In the genomic region with DNA sequence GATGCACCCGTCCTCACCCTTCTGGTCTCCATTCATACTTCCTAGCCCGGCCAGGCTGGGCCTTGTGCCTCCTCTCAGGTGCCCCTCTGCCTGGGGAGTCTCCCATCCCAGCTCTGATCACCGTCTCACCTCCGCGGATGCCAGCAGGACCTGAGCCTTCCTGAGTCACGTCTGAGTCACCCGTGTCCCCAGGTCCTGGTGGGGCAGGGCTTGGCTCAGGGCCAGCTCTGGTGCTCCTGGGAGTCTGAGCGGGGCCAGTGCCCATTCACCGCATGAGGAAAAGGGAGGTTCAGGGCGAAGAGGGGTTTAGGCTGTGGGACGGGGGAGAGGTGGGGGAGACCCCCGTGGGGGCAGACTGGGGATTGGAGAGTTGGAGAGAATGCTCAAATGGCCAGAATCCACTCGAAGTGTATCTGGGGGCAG, we compare ENCODE assay signal across 1 cellular context.
TF ChIP-seq lines count a peak whose summit lies in the region.

No MANE protein-coding gene starts in this region.

TF ChIP-seq in K562, 482 proteins besides CTCF, POLR2A, EP300 and RAD21 (continues in another document):
- TF ChIP-seq SRSF9 (IDR thresholded peaks at IDR 0.05; ENCODE audit: borderline replicate concordance, low read depth, low read length): no peak
- peak; percentile 28 for TF ChIP-seq NEUROD1 (IDR thresholded peaks at IDR 0.05; ENCODE audit: borderline replicate concordance, low read depth, low read length, partially characterized antibody)
- 0 out of 2 replicates have a peak, but pooled peaks have one; percentile 8 for TF ChIP-seq MTA2 (IDR thresholded peaks at IDR 0.05; ENCODE audit: low read depth)
- no peak for TF ChIP-seq JUNB (CRISPR knock-in tag; conservative IDR thresholded peaks at IDR 0.05)
- no peak for TF ChIP-seq THRAP3 (IDR thresholded peaks at IDR 0.05; ENCODE audit: borderline replicate concordance)
- TF ChIP-seq ZNF263 (CRISPR knock-in tag; IDR thresholded peaks at IDR 0.05; ENCODE audit: borderline replicate concordance): peak; percentile 15; the same call in 1 of the 2 replicates
- peak; percentile 64 for TF ChIP-seq NFIX (CRISPR knock-in tag; IDR thresholded peaks at IDR 0.05; ENCODE audit: low read depth)
- TF ChIP-seq ELF4 (CRISPR knock-in tag; IDR thresholded peaks at IDR 0.05): no peak
- TF ChIP-seq CBFA2T3 (IDR thresholded peaks at IDR 0.05): no peak
- TF ChIP-seq GTF2F1 (IDR thresholded peaks at IDR 0.05; ENCODE audit: low read depth, low read length): no peak
- TF ChIP-seq PHTF2 (CRISPR knock-in tag; IDR thresholded peaks at IDR 0.05): no peak
- TF ChIP-seq ZBTB2 (IDR thresholded peaks at IDR 0.05): peak; percentile 77
- TF ChIP-seq MYNN (IDR thresholded peaks at IDR 0.05): no peak
- no peak for TF ChIP-seq MYNN (CRISPR knock-in tag; IDR thresholded peaks at IDR 0.05)
- TF ChIP-seq, protein P1, sequence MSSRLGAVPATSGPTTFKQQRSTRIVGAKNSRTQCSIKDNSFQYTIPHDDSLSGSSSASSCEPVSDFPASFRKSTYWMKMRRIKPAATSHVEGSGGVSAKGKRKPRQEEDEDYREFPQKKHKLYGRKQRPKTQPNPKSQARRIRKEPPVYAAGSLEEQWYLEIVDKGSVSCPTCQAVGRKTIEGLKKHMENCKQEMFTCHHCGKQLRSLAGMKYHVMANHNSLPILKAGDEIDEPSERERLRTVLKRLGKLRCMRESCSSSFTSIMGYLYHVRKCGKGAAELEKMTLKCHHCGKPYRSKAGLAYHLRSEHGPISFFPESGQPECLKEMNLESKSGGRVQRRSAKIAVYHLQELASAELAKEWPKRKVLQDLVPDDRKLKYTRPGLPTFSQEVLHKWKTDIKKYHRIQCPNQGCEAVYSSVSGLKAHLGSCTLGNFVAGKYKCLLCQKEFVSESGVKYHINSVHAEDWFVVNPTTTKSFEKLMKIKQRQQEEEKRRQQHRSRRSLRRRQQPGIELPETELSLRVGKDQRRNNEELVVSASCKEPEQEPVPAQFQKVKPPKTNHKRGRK (tag; IDR thresholded peaks at IDR 0.05): no peak
- no peak for TF ChIP-seq E4F1 (CRISPR knock-in tag; IDR thresholded peaks at IDR 0.05; ENCODE audit: borderline replicate concordance)
- TF ChIP-seq RBM22 (IDR thresholded peaks at IDR 0.05; ENCODE audit: low read depth, low read length, poor library complexity, severe bottlenecking): no peak
- TF ChIP-seq HCFC1 (IDR thresholded peaks at IDR 0.05; ENCODE audit: low read depth, low read length): no peak
- peak; percentile 84 for TF ChIP-seq JUN (IDR thresholded peaks at IDR 0.05; ENCODE audit: borderline replicate concordance, low read depth, low read length)
- TF ChIP-seq JUN (CRISPR knock-in tag; IDR thresholded peaks at IDR 0.05; ENCODE audit: borderline replicate concordance): no peak
- peak; percentile 26 for TF ChIP-seq PCBP1 (IDR thresholded peaks at IDR 0.05; ENCODE audit: low read depth, low read length, poor library complexity, severe bottlenecking)
- peak; percentile 85 for TF ChIP-seq SMARCE1 (IDR thresholded peaks at IDR 0.05)
- TF ChIP-seq TAF15 (IDR thresholded peaks at IDR 0.05; ENCODE audit: low read depth, low read length): no peak
- TF ChIP-seq, protein P2, sequence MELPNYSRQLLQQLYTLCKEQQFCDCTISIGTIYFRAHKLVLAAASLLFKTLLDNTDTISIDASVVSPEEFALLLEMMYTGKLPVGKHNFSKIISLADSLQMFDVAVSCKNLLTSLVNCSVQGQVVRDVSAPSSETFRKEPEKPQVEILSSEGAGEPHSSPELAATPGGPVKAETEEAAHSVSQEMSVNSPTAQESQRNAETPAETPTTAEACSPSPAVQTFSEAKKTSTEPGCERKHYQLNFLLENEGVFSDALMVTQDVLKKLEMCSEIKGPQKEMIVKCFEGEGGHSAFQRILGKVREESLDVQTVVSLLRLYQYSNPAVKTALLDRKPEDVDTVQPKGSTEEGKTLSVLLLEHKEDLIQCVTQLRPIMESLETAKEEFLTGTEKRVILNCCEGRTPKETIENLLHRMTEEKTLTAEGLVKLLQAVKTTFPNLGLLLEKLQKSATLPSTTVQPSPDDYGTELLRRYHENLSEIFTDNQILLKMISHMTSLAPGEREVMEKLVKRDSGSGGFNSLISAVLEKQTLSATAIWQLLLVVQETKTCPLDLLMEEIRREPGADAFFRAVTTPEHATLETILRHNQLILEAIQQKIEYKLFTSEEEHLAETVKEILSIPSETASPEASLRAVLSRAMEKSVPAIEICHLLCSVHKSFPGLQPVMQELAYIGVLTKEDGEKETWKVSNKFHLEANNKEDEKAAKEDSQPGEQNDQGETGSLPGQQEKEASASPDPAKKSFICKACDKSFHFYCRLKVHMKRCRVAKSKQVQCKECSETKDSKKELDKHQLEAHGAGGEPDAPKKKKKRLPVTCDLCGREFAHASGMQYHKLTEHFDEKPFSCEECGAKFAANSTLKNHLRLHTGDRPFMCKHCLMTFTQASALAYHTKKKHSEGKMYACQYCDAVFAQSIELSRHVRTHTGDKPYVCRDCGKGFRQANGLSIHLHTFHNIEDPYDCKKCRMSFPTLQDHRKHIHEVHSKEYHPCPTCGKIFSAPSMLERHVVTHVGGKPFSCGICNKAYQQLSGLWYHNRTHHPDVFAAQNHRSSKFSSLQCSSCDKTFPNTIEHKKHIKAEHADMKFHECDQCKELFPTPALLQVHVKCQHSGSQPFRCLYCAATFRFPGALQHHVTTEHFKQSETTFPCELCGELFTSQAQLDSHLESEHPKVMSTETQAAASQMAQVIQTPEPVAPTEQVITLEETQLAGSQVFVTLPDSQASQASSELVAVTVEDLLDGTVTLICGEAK (IDR thresholded peaks at IDR 0.05): peak; percentile 42
- TF ChIP-seq, protein P2 (CRISPR knock-in tag; IDR thresholded peaks at IDR 0.05): no peak
- TF ChIP-seq, protein P3, sequence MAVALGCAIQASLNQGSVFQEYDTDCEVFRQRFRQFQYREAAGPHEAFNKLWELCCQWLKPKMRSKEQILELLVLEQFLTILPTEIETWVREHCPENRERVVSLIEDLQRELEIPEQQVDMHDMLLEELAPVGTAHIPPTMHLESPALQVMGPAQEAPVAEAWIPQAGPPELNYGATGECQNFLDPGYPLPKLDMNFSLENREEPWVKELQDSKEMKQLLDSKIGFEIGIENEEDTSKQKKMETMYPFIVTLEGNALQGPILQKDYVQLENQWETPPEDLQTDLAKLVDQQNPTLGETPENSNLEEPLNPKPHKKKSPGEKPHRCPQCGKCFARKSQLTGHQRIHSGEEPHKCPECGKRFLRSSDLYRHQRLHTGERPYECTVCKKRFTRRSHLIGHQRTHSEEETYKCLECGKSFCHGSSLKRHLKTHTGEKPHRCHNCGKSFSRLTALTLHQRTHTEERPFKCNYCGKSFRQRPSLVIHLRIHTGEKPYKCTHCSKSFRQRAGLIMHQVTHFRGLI (CRISPR knock-in tag; IDR thresholded peaks at IDR 0.05): no peak
- peak in 1 of 2 experiments; percentile 11; a peak in 1 of 4 replicates for TF ChIP-seq HDAC1 (IDR thresholded peaks at IDR 0.05)
- no peak for TF ChIP-seq CBX8 (IDR thresholded peaks at IDR 0.05; ENCODE audit: borderline replicate concordance, extremely low read depth, low read depth, low read length, poor library complexity, severe bottlenecking)
- TF ChIP-seq NFE2 (IDR thresholded peaks at IDR 0.05; ENCODE audit: low read depth): peak; percentile 66
- no peak for TF ChIP-seq MXD1 (CRISPR knock-in tag; IDR thresholded peaks at IDR 0.05; ENCODE audit: borderline replicate concordance, poor library complexity, severe bottlenecking)
- TF ChIP-seq ZNF830 (CRISPR knock-in tag; IDR thresholded peaks at IDR 0.05): no peak
- TF ChIP-seq MTA1 (IDR thresholded peaks at IDR 0.05; ENCODE audit: borderline replicate concordance): peak; percentile 33; the same call in 1 of the 2 replicates
- TF ChIP-seq, protein P4, sequence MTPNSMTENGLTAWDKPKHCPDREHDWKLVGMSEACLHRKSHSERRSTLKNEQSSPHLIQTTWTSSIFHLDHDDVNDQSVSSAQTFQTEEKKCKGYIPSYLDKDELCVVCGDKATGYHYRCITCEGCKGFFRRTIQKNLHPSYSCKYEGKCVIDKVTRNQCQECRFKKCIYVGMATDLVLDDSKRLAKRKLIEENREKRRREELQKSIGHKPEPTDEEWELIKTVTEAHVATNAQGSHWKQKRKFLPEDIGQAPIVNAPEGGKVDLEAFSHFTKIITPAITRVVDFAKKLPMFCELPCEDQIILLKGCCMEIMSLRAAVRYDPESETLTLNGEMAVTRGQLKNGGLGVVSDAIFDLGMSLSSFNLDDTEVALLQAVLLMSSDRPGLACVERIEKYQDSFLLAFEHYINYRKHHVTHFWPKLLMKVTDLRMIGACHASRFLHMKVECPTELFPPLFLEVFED (CRISPR knock-in tag; conservative IDR thresholded peaks at IDR 0.05): no peak
- TF ChIP-seq HNRNPL (IDR thresholded peaks at IDR 0.05; ENCODE audit: low read depth, low read length): 0 out of 2 replicates have a peak, but pooled peaks have one; percentile 35
- TF ChIP-seq PTRF (tag; IDR thresholded peaks at IDR 0.05): no peak
- TF ChIP-seq GATAD2A (IDR thresholded peaks at IDR 0.05): peak; percentile 13; the same call in 1 of the 2 replicates
- TF ChIP-seq SMARCC2 (IDR thresholded peaks at IDR 0.05; ENCODE audit: low read depth): 0 out of 2 replicates have a peak, but pooled peaks have one; percentile 44
- TF ChIP-seq FOSL1 (tag; conservative IDR thresholded peaks at IDR 0.05): peak; percentile 93
- no peak for TF ChIP-seq PRMT5 (CRISPR knock-in tag; IDR thresholded peaks at IDR 0.05)
